In genomic region chrX:13470680-13470967, GRCh38 we compare ENCODE assay signal across 16 cellular contexts.
"Had no signal": no experiment of that assay in that cellular context is flagged by ENCODE, and none has a peak within 500 bp of the region (broad histone marks: within the 10 kb centered on the region; RNA-seq: fewer than 3 reads in every experiment).

No MANE protein-coding gene starts in this region.

- H3K27ac ChIP-seq: colonic mucosa, hepatocyte, left ventricle myocardium inferior, neutrophil, right atrium auricular region, thyroid gland, uterus had no signal

- H3K9me3 ChIP-seq: colonic mucosa, left ventricle myocardium inferior, neutrophil, right atrium auricular region, thyroid gland, uterus had no signal

- H3K27ac Mint-ChIP-seq: activated CD4-positive, alpha-beta T cell treated with anti-CD3 and anti-CD28 coated beads, Interleukin-2, amount 10 ng/mL, durations not matched to agents 7 days and 5 days; activated naive CD8-positive, alpha-beta T cell treated with anti-CD3 and anti-CD28 coated beads, Interleukin-2, amount 50 U/mL, for 24 hours had no signal

- H3K27me3 Mint-ChIP-seq: activated B cell treated with CpG ODN at 0.5 μM for 24 hours; activated CD4-positive, alpha-beta T cell treated with anti-CD3 and anti-CD28 coated beads, Interleukin-2, amount 10 ng/mL, durations not matched to agents 7 days and 5 days; activated naive CD8-positive, alpha-beta T cell treated with anti-CD3 and anti-CD28 coated beads, Interleukin-2, amount 50 U/mL, for 24 hours had no signal

- H3K9me3 Mint-ChIP-seq: activated B cell treated with CpG ODN at 0.5 μM for 24 hours; activated CD4-positive, alpha-beta T cell treated with anti-CD3 and anti-CD28 coated beads, Interleukin-2, amount 10 ng/mL, durations not matched to agents 7 days and 5 days had no signal

- H3K4me1 ChIP-seq: colonic mucosa, uterus had no signal

- H3K4me3 Mint-ChIP-seq: activated B cell treated with CpG ODN at 0.5 μM for 24 hours; activated CD4-positive, alpha-beta T cell treated with anti-CD3 and anti-CD28 coated beads, Interleukin-2, amount 10 ng/mL, durations not matched to agents 7 days and 5 days; activated naive CD8-positive, alpha-beta T cell treated with anti-CD3 and anti-CD28 coated beads, Interleukin-2, amount 50 U/mL, for 24 hours had no signal

- DNase-seq: activated B cell treated with CpG ODN at 0.5 μM for 24 hours; activated CD4-positive, alpha-beta T cell treated with anti-CD3 and anti-CD28 coated beads, Interleukin-2, amount 10 ng/mL, durations not matched to agents 7 days and 5 days; activated CD8-positive, alpha-beta memory T cell treated with anti-CD3 and anti-CD28 coated beads for 24 hours; activated naive CD4-positive, alpha-beta T cell treated with Interleukin-2 at 50 U/mL for 16 hours; activated naive CD8-positive, alpha-beta T cell treated with anti-CD3 and anti-CD28 coated beads, Interleukin-2, amount 50 U/mL, for 24 hours; caudate nucleus; colonic mucosa; effector memory CD4-positive, alpha-beta T cell; kidney; left ventricle myocardium inferior; thyroid gland; uterus had no signal

- H3K79me2 ChIP-seq: hepatocyte had no signal

- H3K27me3 ChIP-seq: colonic mucosa, hepatocyte, neutrophil, right atrium auricular region, thyroid gland, uterus had no signal

- H3K36me3 ChIP-seq: colonic mucosa, left ventricle myocardium inferior, neutrophil, right atrium auricular region, thyroid gland, uterus had no signal

- H2AFZ ChIP-seq: hepatocyte had no signal

- ATAC-seq: activated naive CD8-positive, alpha-beta T cell treated with anti-CD3 and anti-CD28 coated beads, Interleukin-2, amount 50 U/mL, for 24 hours had no signal

- H3K4me3 ChIP-seq: colonic mucosa, hepatocyte, left ventricle myocardium inferior, right atrium auricular region, smooth muscle cell, thyroid gland, uterus had no signal

- H3K4me2 ChIP-seq: hepatocyte, smooth muscle cell had no signal
